ENCODE assay signal across 10 cellular contexts in genomic region chr5:51378778-51379652, GRCh38. TPM values are rescaled to one million over a fixed set of nuclear protein-coding genes. Genes with fewer than 3 reads are reported as not detected.
DNase-seq lines count a peak whose midpoint lies in the region; TF ChIP-seq lines count a peak whose summit lies in the region.
"Had no signal": no experiment of that assay in that cellular context is flagged by ENCODE, and none has a peak within 500 bp of the region (broad histone marks: within the 10 kb centered on the region; RNA-seq: fewer than 3 reads in every experiment).

No MANE protein-coding gene starts in this region.

- H3K36me3 Mint-ChIP-seq in type B pancreatic cell = no peaks in the 10 kb centered on the region

- H3K4me3 Mint-ChIP-seq in type B pancreatic cell = peak overlapping the region; percentile 95

- H3K9me3 ChIP-seq in adipocyte (ENCODE audit: control insufficient read depth, low read length) (no peaks in the 10 kb centered on the region), HAP-1 (no peaks in the 10 kb centered on the region)

- H3K27ac Mint-ChIP-seq in type B pancreatic cell = peak overlapping the region; percentile 80

- H3K4me3 ChIP-seq in adipocyte (ENCODE audit: low read length) (peak overlapping the region; percentile 72), HAP-1 (no peak overlapping the region)

- TF ChIP-seq CTCF in type B pancreatic cell (conservative IDR thresholded peaks at IDR 0.05) = no peak

- H3K27me3 ChIP-seq in adipocyte (replicated peaks; ENCODE audit: control insufficient read depth, insufficient read depth, low read length) (peaks cover 89% of the 10 kb centered on the region), HAP-1 (ENCODE audit: low read depth) (no peaks in the 10 kb centered on the region)

- in situ Hi-C loops in HAP-1 (cut with MboI; ENCODE audit: low sequenced_read_pairs) = no loop called here

- DNase-seq in NCI-H1105 treated with DMSO at 0.1 percent for 48 hours (lab: John Stamatoyannopoulos, UW) = peak; percentile 58
- DNase-seq in NCI-H1105 (lab: John Stamatoyannopoulos, UW) = no peak
- DNase-seq in adipocyte (ENCODE audit: low read depth) = no peak
- DNase-seq in kidney tubule cell (ENCODE audit: low spot score) = peak; percentile 48
- DNase-seq in type B pancreatic cell (ENCODE audit: extremely low spot score, unreplicated experiment) = no peak
- DNase-seq in medulla oblongata (ENCODE audit: extremely low spot score) = no peak
- no peak for DNase-seq in HAP-1 (ENCODE audit: low spot score in 2 of 2)
- DNase-seq in NOMO-1 treated with DMSO at 0.1 percent for 48 hours (lab: John Stamatoyannopoulos, UW; ENCODE audit: unreplicated experiment) = no peak
- DNase-seq: NCI-H1930 had no signal

- peaks cover 93% of the 10 kb centered on the region for H3K27me3 Mint-ChIP-seq in type B pancreatic cell

- H3K4me1 Mint-ChIP-seq in type B pancreatic cell (ENCODE audit: unreplicated experiment) = peaks cover 23% of the 10 kb centered on the region

- H3K36me3 ChIP-seq in adipocyte (ENCODE audit: control insufficient read depth, insufficient read depth, low read length, severe bottlenecking) (no peaks in the 10 kb centered on the region), HAP-1 (replicated peaks) (no peaks in the 10 kb centered on the region)

- no peaks in the 10 kb centered on the region for H3K9me3 Mint-ChIP-seq in type B pancreatic cell

- H3K4me1 ChIP-seq in adipocyte (ENCODE audit: control insufficient read depth, insufficient read depth, low read length) (peaks cover 17% of the 10 kb centered on the region), HAP-1 (peaks cover 9% of the 10 kb centered on the region)

- no peak overlapping the region for H3K9ac ChIP-seq in adipocyte (ENCODE audit: low read length)

RNA-seq across cellular contexts. Expression of gene ISL1, which starts 4.2 kb away (rescaled TPM):
- 31.5 and 39.4 TPM in 2 replicates for total RNA-seq in type B pancreatic cell (ENCODE audit: low replicate concordance)
- total RNA-seq: A172 had no signal

Comparison
In these comparisons a context has a peak if more than half of its experiments do, and no peak if none do; other contexts are left out.
1. DNase-seq: peak in NCI-H1105 treated with DMSO at 0.1 percent for 48 hours (single experiment) and kidney tubule cell (single experiment); none in NCI-H1105 (single experiment), adipocyte (single experiment), type B pancreatic cell (single experiment), medulla oblongata (single experiment), HAP-1 (0 of 2) and NOMO-1 treated with DMSO at 0.1 percent for 48 hours (single experiment).